In the genomic region with DNA sequence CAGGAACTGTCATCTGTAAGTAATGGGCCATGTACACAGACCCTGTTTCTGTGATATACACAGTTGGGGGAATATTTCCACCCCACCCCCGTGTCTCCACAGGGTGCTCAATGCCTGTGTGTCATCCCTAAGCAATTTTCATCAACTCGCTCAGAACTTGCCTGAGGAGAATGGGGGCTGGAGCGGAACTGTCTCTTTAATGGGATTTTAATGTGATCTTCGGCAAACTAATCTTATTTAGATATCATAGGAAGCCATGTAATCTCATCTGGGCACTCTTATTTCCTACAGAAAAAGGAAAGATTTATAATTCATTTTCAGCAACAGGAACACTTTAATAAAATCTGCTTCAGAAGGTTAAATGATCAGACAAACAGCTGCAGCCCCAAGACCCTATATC, we compare ENCODE assay signal across 24 cellular contexts.
"Had no signal": no experiment of that assay in that cellular context is flagged by ENCODE, and none has a peak within 500 bp of the region (broad histone marks: within the 10 kb centered on the region; RNA-seq: fewer than 3 reads in every experiment).

No MANE protein-coding gene starts in this region.

- H2AFZ ChIP-seq: hepatocyte had no signal

- H3K27ac Mint-ChIP-seq: naive thymus-derived CD4-positive, alpha-beta T cell; nephron; stimulated activated memory B cell treated with anti-CD40 and anti-IgM and Interleukin-4, amounts not matched to agents 10 μg/mL and 1 μg/mL and 100 μg/mL, for 72 hours; stimulated activated naive CD8-positive, alpha-beta T cell treated with anti-CD3 and anti-CD28 coated beads, Interleukin-15, Interleukin-2, amounts not matched to agents 100 ng/mL and 50 ng/mL, for 24 hours had no signal

- H3K4me2 ChIP-seq: hepatocyte had no signal

- H3K36me3 Mint-ChIP-seq: naive thymus-derived CD4-positive, alpha-beta T cell; stimulated activated memory B cell treated with anti-CD40 and anti-IgM and Interleukin-4, amounts not matched to agents 10 μg/mL and 1 μg/mL and 100 μg/mL, for 72 hours had no signal

- H3K27me3 ChIP-seq: gastrocnemius medialis, heart left ventricle, hepatocyte, left lung, ovary, sigmoid colon, tibial nerve, upper lobe of left lung had no signal

- H3K27ac ChIP-seq: dorsolateral prefrontal cortex, gastrocnemius medialis, heart left ventricle, hepatocyte, left lung, ovary, psoas muscle, sigmoid colon, thoracic aorta, tibial nerve, upper lobe of left lung had no signal

- H3K36me3 ChIP-seq: gastrocnemius medialis, heart left ventricle, left lung, ovary, sigmoid colon, thoracic aorta, tibial nerve, upper lobe of left lung had no signal

- H3K9me3 Mint-ChIP-seq: stimulated activated memory B cell treated with anti-CD40 and anti-IgM and Interleukin-4, amounts not matched to agents 10 μg/mL and 1 μg/mL and 100 μg/mL, for 72 hours; stimulated activated naive CD8-positive, alpha-beta T cell treated with anti-CD3 and anti-CD28 coated beads, Interleukin-15, Interleukin-2, amounts not matched to agents 100 ng/mL and 50 ng/mL, for 24 hours had no signal

- H3K9me3 ChIP-seq: gastrocnemius medialis, heart left ventricle, left lung, ovary, psoas muscle, thoracic aorta, tibial nerve, upper lobe of left lung had no signal

- H3K4me3 Mint-ChIP-seq: naive thymus-derived CD4-positive, alpha-beta T cell; nephron; stimulated activated memory B cell treated with anti-CD40 and anti-IgM and Interleukin-4, amounts not matched to agents 10 μg/mL and 1 μg/mL and 100 μg/mL, for 72 hours; stimulated activated naive CD8-positive, alpha-beta T cell treated with anti-CD3 and anti-CD28 coated beads, Interleukin-15, Interleukin-2, amounts not matched to agents 100 ng/mL and 50 ng/mL, for 24 hours had no signal

- H3K27me3 Mint-ChIP-seq: naive thymus-derived CD4-positive, alpha-beta T cell; stimulated activated memory B cell treated with anti-CD40 and anti-IgM and Interleukin-4, amounts not matched to agents 10 μg/mL and 1 μg/mL and 100 μg/mL, for 72 hours; stimulated activated naive CD8-positive, alpha-beta T cell treated with anti-CD3 and anti-CD28 coated beads, Interleukin-15, Interleukin-2, amounts not matched to agents 100 ng/mL and 50 ng/mL, for 24 hours had no signal

- DNase-seq: dorsolateral prefrontal cortex; effector CD4-positive, alpha-beta T cell; gastrocnemius medialis; heart left ventricle; kidney; left lung; mesendoderm; midbrain; naive thymus-derived CD4-positive, alpha-beta T cell; occipital lobe; ovary; posterior cingulate gyrus; psoas muscle; right cardiac atrium; sigmoid colon; stimulated activated CD4-positive, alpha-beta T cell treated with anti-CD3 and anti-CD28 coated beads, Interleukin-2, amount 100 ng/mL, for 24 hours; stimulated activated CD4-positive, alpha-beta T cell treated with anti-CD3 and anti-CD28 coated beads, Interleukin-4, amount 100 ng/mL, for 24 hours; upper lobe of left lung had no signal

- H3K4me1 ChIP-seq: gastrocnemius medialis, heart left ventricle, left lung, psoas muscle, sigmoid colon, tibial nerve, upper lobe of left lung had no signal

- H3K4me3 ChIP-seq: dorsolateral prefrontal cortex, gastrocnemius medialis, heart left ventricle, hepatocyte, left lung, ovary, psoas muscle, sigmoid colon, thoracic aorta, tibial nerve, upper lobe of left lung had no signal

- H3K4me1 Mint-ChIP-seq: naive thymus-derived CD4-positive, alpha-beta T cell; nephron; stimulated activated memory B cell treated with anti-CD40 and anti-IgM and Interleukin-4, amounts not matched to agents 10 μg/mL and 1 μg/mL and 100 μg/mL, for 72 hours had no signal
